13 cellular contexts compared by ENCODE assay signal in genomic region chr9:125405938-125406811, GRCh38.
DNase-seq lines count a peak whose midpoint lies in the region; ATAC-seq and TF ChIP-seq lines count a peak whose summit lies in the region.
"Had no signal": no experiment of that assay in that cellular context is flagged by ENCODE, and none has a peak within 500 bp of the region (broad histone marks: within the 10 kb centered on the region; RNA-seq: fewer than 3 reads in every experiment).

No MANE protein-coding gene starts in this region.

- H3K27ac Mint-ChIP-seq in Calu3 (ENCODE audit: unreplicated experiment) = peak overlapping the region; percentile 70
- no peak overlapping the region for H3K27ac Mint-ChIP-seq in stimulated activated memory B cell treated with anti-CD40 and anti-IgM and Interleukin-4, amounts not matched to agents 10 μg/mL and 1 μg/mL and 100 μg/mL, for 72 hours
- H3K27ac Mint-ChIP-seq: activated naive CD4-positive, alpha-beta T cell treated with anti-CD3 and anti-CD28 coated beads, Interleukin-2, amount 50 U/mL, for 72 hours; CD4-positive, alpha-beta memory T cell had no signal

- H3K9me3 ChIP-seq in mesodermal cell (ENCODE audit: control insufficient read depth, low read length) = no peaks in the 10 kb centered on the region
- H3K9me3 ChIP-seq: colonic mucosa had no signal

- peak overlapping the region; percentile 53 for H3K27ac ChIP-seq in mesodermal cell (ENCODE audit: low read depth, low read length, severe bottlenecking)
- H3K27ac ChIP-seq: colonic mucosa had no signal

- whole genome bisulfite sequencing in mesodermal cell (ENCODE audit: insufficient coverage in 2 of 2), 2 experiments = 93% methylated on average over 13 to 14 of the region's 15 CpGs

- CTCF ChIA-PET in Calu3 (lab: Charles Lee) = no interaction called here

- no peak overlapping the region for H3K4me3 ChIP-seq in mesodermal cell (ENCODE audit: extremely low read depth, insufficient read depth, low read length, poor library complexity, severe bottlenecking)
- H3K4me3 ChIP-seq: colonic mucosa had no signal

- H3K4me1 ChIP-seq in mesodermal cell (ENCODE audit: control insufficient read depth, insufficient read depth, low read length, poor library complexity, severe bottlenecking) = peaks cover 13% of the 10 kb centered on the region

- TF ChIP-seq EP300 in Ishikawa (IDR thresholded peaks at IDR 0.05; ENCODE audit: borderline replicate concordance) = no peak

- peaks cover 23% of the 10 kb centered on the region for H3K27me3 Mint-ChIP-seq in Calu3 (ENCODE audit: unreplicated experiment)
- peaks cover 48% of the 10 kb centered on the region for H3K27me3 Mint-ChIP-seq in stimulated activated memory B cell treated with anti-CD40 and anti-IgM and Interleukin-4, amounts not matched to agents 10 μg/mL and 1 μg/mL and 100 μg/mL, for 72 hours

- no peaks in the 10 kb centered on the region for H3K36me3 ChIP-seq in mesodermal cell (ENCODE audit: control insufficient read depth, insufficient read depth, low read length)
- H3K36me3 ChIP-seq: colonic mucosa had no signal

- H3K4me1 Mint-ChIP-seq in Calu3 (ENCODE audit: low read depth, unreplicated experiment) = peaks cover 28% of the 10 kb centered on the region
- H3K4me1 Mint-ChIP-seq in stimulated activated memory B cell treated with anti-CD40 and anti-IgM and Interleukin-4, amounts not matched to agents 10 μg/mL and 1 μg/mL and 100 μg/mL, for 72 hours = peaks cover 25% of the 10 kb centered on the region

- TF ChIP-seq CTCF in Calu3 (IDR thresholded peaks at IDR 0.05; ENCODE audit: unreplicated experiment) = no peak

- no peak for ATAC-seq in stimulated activated memory B cell treated with anti-CD40 and anti-IgM and Interleukin-4, amounts not matched to agents 10 μg/mL and 1 μg/mL and 100 μg/mL, for 72 hours
- ATAC-seq in HG03045 (IDR thresholded peaks at IDR 0.05; ENCODE audit: unreplicated experiment) = no peak
- ATAC-seq: activated naive CD4-positive, alpha-beta T cell treated with anti-CD3 and anti-CD28 coated beads, Interleukin-2, amount 50 U/mL, for 72 hours had no signal

- peaks cover 5% of the 10 kb centered on the region for H3K9me3 Mint-ChIP-seq in Calu3 (ENCODE audit: low read depth, unreplicated experiment)
- H3K9me3 Mint-ChIP-seq in stimulated activated memory B cell treated with anti-CD40 and anti-IgM and Interleukin-4, amounts not matched to agents 10 μg/mL and 1 μg/mL and 100 μg/mL, for 72 hours = peaks cover 5% of the 10 kb centered on the region
- H3K9me3 Mint-ChIP-seq: CD4-positive, alpha-beta memory T cell had no signal

- BruUV-seq in Calu3 (replicated peaks; lab: Mats Ljungman, UMichigan) = no TSS peak

- no peak overlapping the region for H3K4me3 Mint-ChIP-seq in Calu3 (ENCODE audit: low read depth, unreplicated experiment)
- H3K4me3 Mint-ChIP-seq in stimulated activated memory B cell treated with anti-CD40 and anti-IgM and Interleukin-4, amounts not matched to agents 10 μg/mL and 1 μg/mL and 100 μg/mL, for 72 hours = no peak overlapping the region

- DNase-seq in Calu3 (peak; percentile 16), amniotic epithelial cell (ENCODE audit: low read depth) (peak; percentile 56), NCI-H510A (lab: John Stamatoyannopoulos, UW) (no peak)
- no peak for DNase-seq in activated CD8-positive, alpha-beta memory T cell treated with anti-CD3 and anti-CD28 coated beads, Interleukin-2, amount 50 U/mL, for 4 hours
- DNase-seq: CD4-positive, alpha-beta memory T cell; colonic mucosa; NCI-H1694 treated with DMSO at 0.1 percent for 48 hours; retina had no signal

- intact Hi-C loops in Calu3 (cut with micrococcal nuclease; ENCODE audit: unreplicated experiment) = loop anchor here (5.0 kb wide), 2 partner anchors 226 to 821 kb away; no protein-coding TSS in a partner anchor

- no peak for TF ChIP-seq RAD21 in Ishikawa (IDR thresholded peaks at IDR 0.05; ENCODE audit: low read depth)

- H3K36me3 Mint-ChIP-seq in Calu3 (ENCODE audit: insufficient read depth, unreplicated experiment) = peaks cover 19% of the 10 kb centered on the region
- H3K36me3 Mint-ChIP-seq in stimulated activated memory B cell treated with anti-CD40 and anti-IgM and Interleukin-4, amounts not matched to agents 10 μg/mL and 1 μg/mL and 100 μg/mL, for 72 hours = no peaks in the 10 kb centered on the region
- H3K36me3 Mint-ChIP-seq: CD4-positive, alpha-beta memory T cell had no signal

TF ChIP-seq in Ishikawa, 13 proteins besides CTCF, POLR2A, EP300 and RAD21:
- TF ChIP-seq USF1 (IDR thresholded peaks at IDR 0.05) = peak; percentile 70
- no peak for TF ChIP-seq CREB1 (IDR thresholded peaks at IDR 0.05; ENCODE audit: low read depth)

Comparison
In these comparisons a context has a peak if more than half of its experiments do, and no peak if none do; other contexts are left out.
1. DNase-seq: peak in Calu3 (single experiment) and amniotic epithelial cell (single experiment); none in activated CD8-positive, alpha-beta memory T cell treated with anti-CD3 and anti-CD28 coated beads, Interleukin-2, amount 50 U/mL, for 4 hours (single experiment) and NCI-H510A (single experiment).